22 cellular contexts compared by ENCODE assay signal in the genomic region with DNA sequence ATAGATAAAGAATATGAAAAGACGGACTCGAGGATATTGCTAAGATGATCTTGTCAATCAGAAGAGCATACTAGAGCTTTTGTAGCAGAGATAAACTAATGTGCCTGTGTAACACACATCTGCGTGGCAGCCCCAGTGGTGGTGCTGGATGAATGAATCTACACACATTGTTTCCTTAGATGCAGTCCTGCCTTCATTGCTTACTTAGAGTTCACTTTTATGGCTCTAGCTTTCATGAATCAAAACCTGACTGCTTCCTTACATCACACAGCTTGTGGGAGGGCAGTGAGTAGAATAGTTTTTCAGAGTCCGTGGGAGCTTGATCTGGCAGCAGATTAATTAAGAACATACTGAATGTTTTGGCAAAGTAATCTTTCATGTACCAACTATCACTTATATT.
DNase-seq lines count a peak whose midpoint lies in the region; ATAC-seq and TF ChIP-seq lines count a peak whose summit lies in the region.
"Had no signal": no experiment of that assay in that cellular context is flagged by ENCODE, and none has a peak within 500 bp of the region (broad histone marks: within the 10 kb centered on the region; RNA-seq: fewer than 3 reads in every experiment).

No MANE protein-coding gene starts in this region.

- H2BK20ac ChIP-seq in H9 (ENCODE audit: low read depth, low read length, poor library complexity, severe bottlenecking): no peak overlapping the region

- no peak overlapping the region for H3K18ac ChIP-seq in H9 (ENCODE audit: insufficient read length, low read depth, low read length)

- no peaks in the 10 kb centered on the region; a peak in 1 of 5 replicates for H3K9me3 Mint-ChIP-seq in H9
- H3K9me3 Mint-ChIP-seq in endothelial cell (ENCODE audit: unreplicated experiment): no peaks in the 10 kb centered on the region
- H3K9me3 Mint-ChIP-seq in progenitor cell of endocrine pancreas (ENCODE audit: low read depth): peaks cover 4% of the 10 kb centered on the region
- H3K9me3 Mint-ChIP-seq: activated naive CD8-positive, alpha-beta T cell treated with anti-CD3 and anti-CD28 coated beads, Interleukin-2, amount 10 ng/mL, durations not matched to agents 7 days and 5 days; CD4-positive, alpha-beta memory T cell; natural killer cell treated with Interleukin-12 subunit alpha and Interleukin-12 subunit beta and Interleukin-15 and Interleukin-18, amount 100 ng/mL, for 72 hours; stimulated activated memory B cell treated with anti-CD40 and anti-IgM and Interleukin-4, amounts not matched to agents 10 μg/mL and 1 μg/mL and 100 μg/mL, for 72 hours had no signal

- no peak overlapping the region for H2BK5ac ChIP-seq in H9 (ENCODE audit: insufficient read length, low read length)

- no peaks in the 10 kb centered on the region; a peak in 1 of 7 replicates for H3K36me3 Mint-ChIP-seq in H9 (ENCODE audit: insufficient read depth in 1 of 3, low read depth in 3 of 3)
- H3K36me3 Mint-ChIP-seq in endothelial cell (ENCODE audit: low read depth, unreplicated experiment): no peaks in the 10 kb centered on the region
- H3K36me3 Mint-ChIP-seq in progenitor cell of endocrine pancreas (ENCODE audit: insufficient read depth): peaks cover 9% of the 10 kb centered on the region
- H3K36me3 Mint-ChIP-seq: natural killer cell treated with Interleukin-12 subunit alpha and Interleukin-12 subunit beta and Interleukin-15 and Interleukin-18, amount 100 ng/mL, for 72 hours had no signal

- no peak overlapping the region for H3K4me3 Mint-ChIP-seq in H9
- no peak overlapping the region for H3K4me3 Mint-ChIP-seq in endothelial cell (ENCODE audit: unreplicated experiment)
- no peak overlapping the region for H3K4me3 Mint-ChIP-seq in progenitor cell of endocrine pancreas (ENCODE audit: low read depth)
- H3K4me3 Mint-ChIP-seq: activated naive CD8-positive, alpha-beta T cell treated with anti-CD3 and anti-CD28 coated beads, Interleukin-2, amount 10 ng/mL, durations not matched to agents 7 days and 5 days; CD4-positive, alpha-beta memory T cell; natural killer cell treated with Interleukin-12 subunit alpha and Interleukin-12 subunit beta and Interleukin-15 and Interleukin-18, amount 100 ng/mL, for 72 hours; stimulated activated memory B cell treated with anti-CD40 and anti-IgM and Interleukin-4, amounts not matched to agents 10 μg/mL and 1 μg/mL and 100 μg/mL, for 72 hours had no signal

- H3K4me3 ChIP-seq in AG09309 (ENCODE audit: control insufficient read depth, low read depth, low read length) (no peak overlapping the region), astrocyte of the spinal cord (ENCODE audit: low read depth, low read length) (no peak overlapping the region)
- H3K4me3 ChIP-seq: thoracic aorta had no signal

- no peak overlapping the region for H2AK5ac ChIP-seq in H9 (ENCODE audit: insufficient read length, low read length)

- no peak overlapping the region for H4K8ac ChIP-seq in H9 (replicated peaks; ENCODE audit: insufficient read length, low read depth, low read length)

- H3K9ac ChIP-seq in H9 (ENCODE audit: extremely low read depth, insufficient read length, low read length): no peak overlapping the region
- H3K9ac ChIP-seq: parathyroid adenoma had no signal

- peaks cover 7% of the 10 kb centered on the region for H3K4me1 ChIP-seq in H9 (ENCODE audit: insufficient read depth, low read length)
- H3K4me1 ChIP-seq: parathyroid adenoma had no signal

- no peaks in the 10 kb centered on the region for H3K27me3 ChIP-seq in H9 (ENCODE audit: insufficient read depth, low read length)

- no peak overlapping the region for H3K56ac ChIP-seq in H9 (ENCODE audit: insufficient read length, low read depth, low read length)

- no peaks in the 10 kb centered on the region for H3K79me1 ChIP-seq in H9 (ENCODE audit: insufficient read depth, low read depth, low read length, poor library complexity, severe bottlenecking)

- H3K27me3 Mint-ChIP-seq in H9 (ENCODE audit: low read depth): no peaks in the 10 kb centered on the region
- H3K27me3 Mint-ChIP-seq in endothelial cell (ENCODE audit: unreplicated experiment): peaks cover 2% of the 10 kb centered on the region
- H3K27me3 Mint-ChIP-seq in progenitor cell of endocrine pancreas: no peaks in the 10 kb centered on the region
- H3K27me3 Mint-ChIP-seq: activated naive CD8-positive, alpha-beta T cell treated with anti-CD3 and anti-CD28 coated beads, Interleukin-2, amount 10 ng/mL, durations not matched to agents 7 days and 5 days; CD4-positive, alpha-beta memory T cell; natural killer cell treated with Interleukin-12 subunit alpha and Interleukin-12 subunit beta and Interleukin-15 and Interleukin-18, amount 100 ng/mL, for 72 hours; stimulated activated memory B cell treated with anti-CD40 and anti-IgM and Interleukin-4, amounts not matched to agents 10 μg/mL and 1 μg/mL and 100 μg/mL, for 72 hours had no signal

- H3K9me3 ChIP-seq in H9 (ENCODE audit: control insufficient read depth, low read depth, low read length): no peaks in the 10 kb centered on the region
- H3K9me3 ChIP-seq: thoracic aorta had no signal

- no peak overlapping the region for H2BK12ac ChIP-seq in H9 (ENCODE audit: insufficient read length, low read depth, low read length)

- no peak overlapping the region for H2BK15ac ChIP-seq in H9 (ENCODE audit: low read depth, low read length)

- no peak overlapping the region for H2BK120ac ChIP-seq in H9 (ENCODE audit: low read depth, low read length, poor library complexity, severe bottlenecking)

- H4K5ac ChIP-seq in H9 (ENCODE audit: insufficient read length, low read depth, low read length): no peak overlapping the region

- no peaks in the 10 kb centered on the region for H4K20me1 ChIP-seq in H9 (ENCODE audit: control insufficient read depth, insufficient read depth, insufficient read length)

- TF ChIP-seq CTCF in AG09309 (IDR thresholded peaks at IDR 0.05; ENCODE audit: control insufficient read depth, insufficient read depth, low read depth, low read length, missing control alignments) (no peak), H9 (conservative IDR thresholded peaks at IDR 0.05) (no peak), astrocyte of the spinal cord (IDR thresholded peaks at IDR 0.05; ENCODE audit: low read depth, low read length) (no peak), endothelial cell (IDR thresholded peaks at IDR 0.05; ENCODE audit: unreplicated experiment) (no peak), progenitor cell of endocrine pancreas (IDR thresholded peaks at IDR 0.05; ENCODE audit: unreplicated experiment) (no peak)

- H2AFZ ChIP-seq in H9 (ENCODE audit: low read length): no peak overlapping the region
- H2AFZ ChIP-seq: parathyroid adenoma had no signal

- H3K27ac Mint-ChIP-seq in H9 (peak overlapping the region in 2 of 3 experiments; percentile 32 to 66; a peak in 3 of 7 replicates), endothelial cell (ENCODE audit: unreplicated experiment) (no peak overlapping the region), progenitor cell of endocrine pancreas (no peak overlapping the region)
- H3K27ac Mint-ChIP-seq: activated naive CD8-positive, alpha-beta T cell treated with anti-CD3 and anti-CD28 coated beads, Interleukin-2, amount 10 ng/mL, durations not matched to agents 7 days and 5 days; CD4-positive, alpha-beta memory T cell; natural killer cell treated with Interleukin-12 subunit alpha and Interleukin-12 subunit beta and Interleukin-15 and Interleukin-18, amount 100 ng/mL, for 72 hours; stimulated activated memory B cell treated with anti-CD40 and anti-IgM and Interleukin-4, amounts not matched to agents 10 μg/mL and 1 μg/mL and 100 μg/mL, for 72 hours had no signal

- no peaks in the 10 kb centered on the region for H3K79me2 ChIP-seq in H9 (ENCODE audit: insufficient read depth, low read length)
- H3K79me2 ChIP-seq: parathyroid adenoma had no signal

- H3K4me1 Mint-ChIP-seq in H9 (peaks cover 17 to 18% of the 10 kb centered on the region in 2 experiments), endothelial cell (ENCODE audit: unreplicated experiment) (peaks cover 7% of the 10 kb centered on the region), progenitor cell of endocrine pancreas (ENCODE audit: low read depth) (peaks cover 2% of the 10 kb centered on the region)

- no peak overlapping the region for H3K4me2 ChIP-seq in H9 (ENCODE audit: insufficient read depth, insufficient read length, low read length)

- no peak for ATAC-seq in GM18520 (IDR thresholded peaks at IDR 0.05; ENCODE audit: unreplicated experiment)
- no peak for ATAC-seq in GM21360 (IDR thresholded peaks at IDR 0.05; ENCODE audit: unreplicated experiment)
- ATAC-seq: HCT116; HepG2; natural killer cell treated with Interleukin-12 subunit alpha and Interleukin-12 subunit beta and Interleukin-15 and Interleukin-18, amount 100 ng/mL, for 72 hours; Right ventricle myocardium inferior; stimulated activated memory B cell treated with anti-CD40 and anti-IgM and Interleukin-4, amounts not matched to agents 10 μg/mL and 1 μg/mL and 100 μg/mL, for 72 hours had no signal

- no peak overlapping the region for H3T11ph ChIP-seq in H9 (ENCODE audit: low read length)

- H3K4ac ChIP-seq in H9 (ENCODE audit: low read depth, low read length): no peak overlapping the region

- no peak overlapping the region for H4K91ac ChIP-seq in H9 (ENCODE audit: insufficient read length, low read depth, low read length)

- H3K14ac ChIP-seq in H9 (ENCODE audit: insufficient read depth, low read length): no peak overlapping the region

- no peak overlapping the region for H3K27ac ChIP-seq in H9 (ENCODE audit: insufficient read length, low read depth, low read length)
- H3K27ac ChIP-seq: parathyroid adenoma, thoracic aorta had no signal

- H3K23ac ChIP-seq in H9 (ENCODE audit: insufficient read length, low read depth, low read length): no peak overlapping the region

- no CpG with 5 or more reads among the region's 4 CpGs for WGBS in H9 (ENCODE audit: extremely low coverage, insufficient read length, low lambda C conversion rate)

- in situ Hi-C loops in astrocyte of the spinal cord (cut with HindIII; ENCODE audit: low sequenced_read_pairs): no loop called here

- H3K23me2 ChIP-seq in H9 (ENCODE audit: insufficient read length, low read depth, low read length, poor library complexity, severe bottlenecking): no peaks in the 10 kb centered on the region

- DNase-seq in AG09309 (ENCODE audit: low read depth): peak; percentile 52
- DNase-seq in H9: no peak
- peak; percentile 17 for DNase-seq in astrocyte of the spinal cord (ENCODE audit: low read depth, low spot score)
- DNase-seq in medulla oblongata (ENCODE audit: extremely low spot score): peak; percentile 15
- no peak for DNase-seq in endothelial cell (ENCODE audit: low spot score)
- no peak for DNase-seq in progenitor cell of endocrine pancreas (ENCODE audit: low spot score, unreplicated experiment)
- DNase-seq: activated CD4-positive, alpha-beta T cell treated with anti-CD3 and anti-CD28 coated beads for 48 hours; activated naive CD8-positive, alpha-beta T cell treated with anti-CD3 and anti-CD28 coated beads, Interleukin-2, amount 10 ng/mL, durations not matched to agents 7 days and 5 days; CD4-positive, alpha-beta memory T cell; dermis blood vessel endothelial cell; midbrain; NCI-H524 treated with DMSO at 0.1 percent for 48 hours; T-helper 1 cell had no signal

Comparison
In these comparisons a context has a peak if more than half of its experiments do, and no peak if none do; other contexts are left out.
1. DNase-seq: peak in AG09309 (single experiment), astrocyte of the spinal cord (single experiment) and medulla oblongata (single experiment); none in H9 (single experiment), endothelial cell (single experiment) and progenitor cell of endocrine pancreas (single experiment).
2. H3K27ac Mint-ChIP-seq: peak in H9 (2 of 3); none in endothelial cell (single experiment) and progenitor cell of endocrine pancreas (single experiment).